11 cellular contexts compared by ENCODE assay signal in genomic region chr1:67722292-67722944, GRCh38. TPM values are rescaled to one million over a fixed set of nuclear protein-coding genes. Genes with fewer than 3 reads are reported as not detected.
DNase-seq lines count a peak whose midpoint lies in the region; ATAC-seq and TF ChIP-seq lines count a peak whose summit lies in the region.
"Had no signal": no experiment of that assay in that cellular context is flagged by ENCODE, and none has a peak within 500 bp of the region (broad histone marks: within the 10 kb centered on the region; RNA-seq: fewer than 3 reads in every experiment).

No MANE protein-coding gene starts in this region.

- no peak for TF ChIP-seq EP300 in stomach (IDR thresholded peaks at IDR 0.05)

- peaks cover 4% of the 10 kb centered on the region for H3K4me1 Mint-ChIP-seq in CD14-positive monocyte

- no peaks in the 10 kb centered on the region for H3K27me3 Mint-ChIP-seq in CD14-positive monocyte (ENCODE audit: low read depth in 3 of 3)
- H3K27me3 Mint-ChIP-seq: activated CD4-positive, alpha-beta memory T cell treated with anti-CD3 and anti-CD28 coated beads, Interleukin-2, amount 10 ng/mL, durations not matched to agents 7 days and 5 days; brain had no signal

- no peaks in the 10 kb centered on the region for H3K36me3 ChIP-seq in stomach

- H3K36me3 Mint-ChIP-seq in CD14-positive monocyte = no peaks in the 10 kb centered on the region
- H3K36me3 Mint-ChIP-seq: brain had no signal

- TF ChIP-seq CTCF in VCaP (conservative IDR thresholded peaks at IDR 0.05) (no peak), fibroblast of villous mesenchyme (IDR thresholded peaks at IDR 0.05; ENCODE audit: insufficient read depth, low read depth, low read length) (no peak), stomach (IDR thresholded peaks at IDR 0.05) (no peak), CD14-positive monocyte (IDR thresholded peaks at IDR 0.05) (no peak)

- peak overlapping the region; percentile 93; the same call in 1 of the 2 replicates for H3K27ac ChIP-seq in VCaP
- peak overlapping the region; percentile 30 to 75 (median 52) for H3K27ac ChIP-seq in stomach
- H3K27ac ChIP-seq: parathyroid adenoma had no signal

- no peaks in the 10 kb centered on the region for H3K9me3 Mint-ChIP-seq in CD14-positive monocyte
- H3K9me3 Mint-ChIP-seq: activated CD4-positive, alpha-beta memory T cell treated with anti-CD3 and anti-CD28 coated beads, Interleukin-2, amount 10 ng/mL, durations not matched to agents 7 days and 5 days; brain had no signal

- H3K4me1 ChIP-seq in stomach = peaks cover 54 to 79% (median 68%) of the 10 kb centered on the region in 4 donors

- no peak overlapping the region for H3K4me3 Mint-ChIP-seq in CD14-positive monocyte
- H3K4me3 Mint-ChIP-seq: activated CD4-positive, alpha-beta memory T cell treated with anti-CD3 and anti-CD28 coated beads, Interleukin-2, amount 10 ng/mL, durations not matched to agents 7 days and 5 days; brain had no signal

- H3K4me3 ChIP-seq in fibroblast of villous mesenchyme (ENCODE audit: low read depth, low read length) = no peak overlapping the region
- H3K4me3 ChIP-seq in stomach = no peak overlapping the region

- TF ChIP-seq POLR2A in stomach (IDR thresholded peaks at IDR 0.05) = no peak

- intact Hi-C loops in stomach (cut with DNase I; ENCODE audit: low total_unique reads) (no loop called here), CD14-positive monocyte (cut with micrococcal nuclease) (loop anchor here in 1 of 2 donors (5.0 kb wide), 1 partner anchor 35 kb away; the partner anchor contains the start of gene GADD45A)

- no peaks in the 10 kb centered on the region for H3K27me3 ChIP-seq in stomach

- WGBS in stomach, 5 donors = 20 to 72% (median 31%) methylated on average over 4 of the region's 4 CpGs

- DNase-seq in fibroblast of villous mesenchyme (ENCODE audit: low read depth) (peak; percentile 38), stomach (no peak), CD14-positive monocyte (ENCODE audit: low spot score) (no peak)
- no peak for DNase-seq in activated T-cell treated with anti-CD3 and anti-CD28 coated beads, Interleukin-2, amount 50 U/mL, for 1 hour
- DNase-seq: activated CD4-positive, alpha-beta memory T cell treated with anti-CD3 and anti-CD28 coated beads, Interleukin-2, amount 10 ng/mL, durations not matched to agents 7 days and 5 days; effector memory CD4-positive, alpha-beta T cell had no signal

- ATAC-seq in HG02798 (IDR thresholded peaks at IDR 0.05; ENCODE audit: poor library complexity, unreplicated experiment) (peak; percentile 19), HG02571 (IDR thresholded peaks at IDR 0.05; ENCODE audit: unreplicated experiment) (no peak)

- no peaks in the 10 kb centered on the region for H3K9me3 ChIP-seq in stomach

- no peak overlapping the region for H3K27ac Mint-ChIP-seq in CD14-positive monocyte
- H3K27ac Mint-ChIP-seq: activated CD4-positive, alpha-beta memory T cell treated with anti-CD3 and anti-CD28 coated beads, Interleukin-2, amount 10 ng/mL, durations not matched to agents 7 days and 5 days; brain had no signal

RNA-seq across cellular contexts. Expression of gene GADD45A, which starts 37.4 kb away (rescaled TPM):
- 54.8 and 60.2 TPM in 2 replicates for total RNA-seq in fibroblast of villous mesenchyme
- total RNA-seq in stomach = 10 to 100 TPM in 4 of 5 donors, 1 to 10 TPM in 1; 4.7 to 63.8 (median 37.5) TPM
- 10 to 100 TPM; 31.6 to 84.8 (median 39.4) TPM for polyA plus RNA-seq in stomach
- 1 to 10 TPM; 7.5 to 9.6 TPM for polyA plus RNA-seq in CD14-positive monocyte
